ENCODE assay signal across 8 cellular contexts in the genomic region with DNA sequence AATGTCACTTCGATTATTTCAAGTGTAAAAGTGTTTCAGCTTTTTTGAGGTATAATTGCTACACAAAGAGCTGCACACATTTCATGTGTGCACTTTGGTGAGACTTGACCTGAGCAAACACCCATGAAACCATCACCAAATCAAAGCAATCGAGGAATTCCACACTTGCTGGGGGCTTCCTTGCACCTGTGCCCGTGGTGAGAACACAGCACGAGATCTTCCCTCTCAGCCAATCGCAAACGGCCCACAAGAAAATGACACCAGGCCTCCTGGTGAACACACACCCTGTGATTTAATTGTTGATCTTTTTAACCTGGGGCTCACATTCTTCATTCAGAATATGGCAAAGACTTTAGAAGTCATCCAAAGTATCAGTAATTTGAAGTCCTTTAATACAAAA. TPM values are rescaled to one million over a fixed set of nuclear protein-coding genes. Genes with fewer than 3 reads are reported as not detected.
DNase-seq lines count a peak whose midpoint lies in the region; ATAC-seq and TF ChIP-seq lines count a peak whose summit lies in the region.
"Not testable (repeated sequence)": the region's sequence is repeated elsewhere in the genome, so short reads cannot be mapped to it uniquely, and the experiment has no call there.

No MANE protein-coding gene starts in this region.

- TF ChIP-seq CTCF in HEK293 (tag by site-specific recombination; IDR thresholded peaks at IDR 0.05); nephron progenitor cell (IDR thresholded peaks at IDR 0.05): not testable (repeated sequence)

- H3K27ac ChIP-seq in BLaER1; HEK293 (ENCODE audit: extremely low read depth, low read depth, low read length): not testable (repeated sequence)
- peak overlapping the region; percentile 64 for H3K27ac ChIP-seq in SK-N-MC

- H3K27me3 ChIP-seq in BLaER1 = not testable (repeated sequence)

- H3K4me2 ChIP-seq in BLaER1 = peak overlapping the region; percentile 72

- not testable (repeated sequence) for H3K9ac ChIP-seq in BLaER1; SK-N-MC (ENCODE audit: insufficient read length)

- peaks cover 54% of the 10 kb centered on the region for H3K4me1 ChIP-seq in BLaER1
- H3K4me1 ChIP-seq in HEK293 (ENCODE audit: control insufficient read depth, insufficient read depth, low read length) = not testable (repeated sequence)

- not testable (repeated sequence) for H3K9me3 Mint-ChIP-seq in activated CD8-positive, alpha-beta T cell treated with anti-CD3 and anti-CD28 coated beads, Interleukin-2, amount 10 ng/mL, durations not matched to agents 7 days and 5 days (ENCODE audit: insufficient read depth); activated naive CD8-positive, alpha-beta T cell treated with anti-CD3 and anti-CD28 coated beads for 36 hours; nephron progenitor cell; stimulated activated naive CD8-positive, alpha-beta T cell treated with anti-CD3 and anti-CD28 coated beads, Interleukin-15, amount 100 ng/mL, for 72 hours

- H3K4me3 Mint-ChIP-seq in activated CD8-positive, alpha-beta T cell treated with anti-CD3 and anti-CD28 coated beads, Interleukin-2, amount 10 ng/mL, durations not matched to agents 7 days and 5 days; activated naive CD8-positive, alpha-beta T cell treated with anti-CD3 and anti-CD28 coated beads for 36 hours; nephron progenitor cell: not testable (repeated sequence)
- peak overlapping the region in 1 of 2 donors; percentile 40 for H3K4me3 Mint-ChIP-seq in stimulated activated naive CD8-positive, alpha-beta T cell treated with anti-CD3 and anti-CD28 coated beads, Interleukin-15, amount 100 ng/mL, for 72 hours

- H3K36me3 ChIP-seq in BLaER1 = peaks cover 20% of the 10 kb centered on the region
- not testable (repeated sequence) for H3K36me3 ChIP-seq in HEK293 (ENCODE audit: control insufficient read depth in 2 of 2, insufficient read depth in 1 of 2, low read length in 2 of 2); SK-N-MC (ENCODE audit: insufficient read depth, low read length)

- DNase-seq in SK-N-MC (ENCODE audit: low read depth, low spot score); activated CD8-positive, alpha-beta T cell treated with anti-CD3 and anti-CD28 coated beads, Interleukin-2, amount 10 ng/mL, durations not matched to agents 7 days and 5 days; activated naive CD8-positive, alpha-beta T cell treated with anti-CD3 and anti-CD28 coated beads for 36 hours; nephron progenitor cell; stimulated activated naive CD8-positive, alpha-beta T cell treated with anti-CD3 and anti-CD28 coated beads, Interleukin-15, amount 100 ng/mL, for 72 hours: not testable (repeated sequence)
- DNase-seq in glomerular visceral epithelial cell (ENCODE audit: extremely low spot score) = peak; percentile 51

- H3K9me3 ChIP-seq in BLaER1; HEK293 (ENCODE audit: control insufficient read depth, insufficient read depth, low read depth, low read length); SK-N-MC (ENCODE audit: low read depth, low read length): not testable (repeated sequence)

- H3K27me3 Mint-ChIP-seq in activated CD8-positive, alpha-beta T cell treated with anti-CD3 and anti-CD28 coated beads, Interleukin-2, amount 10 ng/mL, durations not matched to agents 7 days and 5 days (ENCODE audit: low read depth); activated naive CD8-positive, alpha-beta T cell treated with anti-CD3 and anti-CD28 coated beads for 36 hours; nephron progenitor cell (ENCODE audit: low read depth, poor library complexity); stimulated activated naive CD8-positive, alpha-beta T cell treated with anti-CD3 and anti-CD28 coated beads, Interleukin-15, amount 100 ng/mL, for 72 hours: not testable (repeated sequence)

- peaks cover 72% of the 10 kb centered on the region for H4K20me1 ChIP-seq in BLaER1

- ATAC-seq in activated CD8-positive, alpha-beta T cell treated with anti-CD3 and anti-CD28 coated beads, Interleukin-2, amount 10 ng/mL, durations not matched to agents 7 days and 5 days = peak; percentile 31
- ATAC-seq in stimulated activated naive CD8-positive, alpha-beta T cell treated with anti-CD3 and anti-CD28 coated beads, Interleukin-15, amount 100 ng/mL, for 72 hours = peak; percentile 24

- CTCF ChIA-PET in HEK293 (lab: Yijun Ruan, JAX); activated CD8-positive, alpha-beta T cell treated with anti-CD3 and anti-CD28 coated beads, Interleukin-2, amount 10 ng/mL, durations not matched to agents 7 days and 5 days (lab: Charles Lee): not testable (repeated sequence)

- not testable (repeated sequence) for H3K36me3 Mint-ChIP-seq in activated CD8-positive, alpha-beta T cell treated with anti-CD3 and anti-CD28 coated beads, Interleukin-2, amount 10 ng/mL, durations not matched to agents 7 days and 5 days (ENCODE audit: low read depth); activated naive CD8-positive, alpha-beta T cell treated with anti-CD3 and anti-CD28 coated beads for 36 hours
- H3K36me3 Mint-ChIP-seq in nephron progenitor cell (ENCODE audit: low read depth) = peaks cover 20% of the 10 kb centered on the region

- H3K4me1 Mint-ChIP-seq in activated CD8-positive, alpha-beta T cell treated with anti-CD3 and anti-CD28 coated beads, Interleukin-2, amount 10 ng/mL, durations not matched to agents 7 days and 5 days (ENCODE audit: low read depth) = peaks cover 20% of the 10 kb centered on the region
- peaks cover 30% of the 10 kb centered on the region for H3K4me1 Mint-ChIP-seq in activated naive CD8-positive, alpha-beta T cell treated with anti-CD3 and anti-CD28 coated beads for 36 hours
- H3K4me1 Mint-ChIP-seq in nephron progenitor cell = peaks cover 31% of the 10 kb centered on the region
- H3K4me1 Mint-ChIP-seq in stimulated activated naive CD8-positive, alpha-beta T cell treated with anti-CD3 and anti-CD28 coated beads, Interleukin-15, amount 100 ng/mL, for 72 hours = peaks cover 60% of the 10 kb centered on the region

- not testable (repeated sequence) for H3K4me3 ChIP-seq in BLaER1; HEK293 (ENCODE audit: low read depth, low read length); SK-N-MC

- peak overlapping the region; percentile 51 for H3K27ac Mint-ChIP-seq in activated CD8-positive, alpha-beta T cell treated with anti-CD3 and anti-CD28 coated beads, Interleukin-2, amount 10 ng/mL, durations not matched to agents 7 days and 5 days
- peak overlapping the region; percentile 58 for H3K27ac Mint-ChIP-seq in activated naive CD8-positive, alpha-beta T cell treated with anti-CD3 and anti-CD28 coated beads for 36 hours
- peak overlapping the region; percentile 22 for H3K27ac Mint-ChIP-seq in nephron progenitor cell
- H3K27ac Mint-ChIP-seq in stimulated activated naive CD8-positive, alpha-beta T cell treated with anti-CD3 and anti-CD28 coated beads, Interleukin-15, amount 100 ng/mL, for 72 hours = not testable (repeated sequence)

- POLR2A ChIA-PET in HEK293 (lab: Yijun Ruan, JAX); activated CD8-positive, alpha-beta T cell treated with anti-CD3 and anti-CD28 coated beads, Interleukin-2, amount 10 ng/mL, durations not matched to agents 7 days and 5 days (lab: Charles Lee): not testable (repeated sequence)

TF ChIP-seq in HEK293, 187 proteins besides CTCF, POLR2A, EP300 and RAD21:
- TF ChIP-seq GLIS1 (tag by site-specific recombination; IDR thresholded peaks at IDR 0.05) = peak; percentile 41
TF ChIP-seq in HEK293: peak in this region for 1; not testable (repeated sequence) for 186.

RNA-seq across cellular contexts. Expression of a gene that starts 24.1 kb away (rescaled TPM):
- total RNA-seq in activated CD8-positive, alpha-beta T cell treated with anti-CD3 and anti-CD28 coated beads, Interleukin-2, amount 10 ng/mL, durations not matched to agents 7 days and 5 days = 10 to 100 TPM; 56.1 to 57.2 TPM
- total RNA-seq in activated naive CD8-positive, alpha-beta T cell treated with anti-CD3 and anti-CD28 coated beads for 36 hours = 10 to 100 TPM; 24.0 to 26.6 TPM

RNA-seq across cellular contexts. Expression of a gene that starts 26.0 kb away (rescaled TPM):
- 100 to 1,000 TPM in 1 of 2 experiments, 10 to 100 TPM in 1; 96.1 to 101 TPM for total RNA-seq in activated CD8-positive, alpha-beta T cell treated with anti-CD3 and anti-CD28 coated beads, Interleukin-2, amount 10 ng/mL, durations not matched to agents 7 days and 5 days
- total RNA-seq in activated naive CD8-positive, alpha-beta T cell treated with anti-CD3 and anti-CD28 coated beads for 36 hours = 100 to 1,000 TPM in 1 of 2 experiments, 10 to 100 TPM in 1; 97.3 to 102 TPM
